In the genomic region with DNA sequence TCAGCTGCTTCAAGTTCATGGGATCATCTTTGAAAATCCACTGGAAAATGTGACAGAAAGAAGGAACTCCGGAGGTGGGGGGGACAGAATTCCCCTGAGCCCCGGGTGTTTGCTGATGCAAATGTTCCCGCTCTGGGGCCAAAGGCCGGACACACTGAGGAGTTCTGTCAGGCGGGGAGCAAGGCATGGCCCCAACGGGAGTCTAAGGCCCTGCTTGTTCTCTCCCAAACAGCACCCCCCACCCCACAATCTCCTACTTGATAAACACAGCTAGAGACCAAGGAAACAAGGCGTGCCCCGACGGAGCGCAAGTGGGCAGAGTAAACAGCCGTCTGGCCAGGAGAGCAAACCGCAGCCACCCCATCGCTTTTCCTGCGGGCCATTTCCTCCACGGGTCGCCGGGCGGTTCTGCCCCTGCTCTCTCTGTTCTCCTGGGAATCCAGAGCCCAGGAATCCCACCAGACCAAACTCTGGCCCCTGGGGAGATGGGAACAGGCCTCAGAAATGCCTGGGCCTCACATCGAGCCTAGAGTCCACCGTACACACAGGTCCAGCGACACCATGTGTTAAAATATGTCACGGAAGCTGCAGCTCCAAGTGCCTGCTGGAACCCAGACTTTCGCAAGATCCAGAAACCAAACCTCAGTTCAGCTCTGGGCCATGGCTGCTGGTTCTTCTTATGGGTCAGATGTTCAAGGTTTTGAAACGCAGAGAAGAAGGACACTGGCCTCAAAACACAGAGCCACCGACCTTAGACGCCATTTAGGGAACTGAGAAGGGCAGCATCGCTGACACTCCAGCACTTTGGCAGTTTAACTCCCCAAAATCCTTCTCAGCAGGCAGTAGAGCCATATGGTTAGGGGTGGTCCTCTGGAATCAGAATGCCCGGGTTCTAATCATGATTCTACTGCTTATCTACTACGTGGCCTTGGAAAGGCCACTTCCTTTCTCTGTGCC, we compare ENCODE assay signal across 8 cellular contexts.
DNase-seq lines count a peak whose midpoint lies in the region; ATAC-seq and TF ChIP-seq lines count a peak whose summit lies in the region.

No MANE protein-coding gene starts in this region.

- TF ChIP-seq CTCF in psoas muscle (IDR thresholded peaks at IDR 0.05), result no peak

- H3K27me3 Mint-ChIP-seq in CD8-positive, alpha-beta memory T cell, result peaks cover 0 to 3% of the 10 kb centered on the region in 2 donors
- no peaks in the 10 kb centered on the region for H3K27me3 Mint-ChIP-seq in T-helper 17 cell

- H3K27me3 ChIP-seq in CD8-positive, alpha-beta memory T cell (ENCODE audit: insufficient read depth, low read length, poor library complexity, severe bottlenecking), result no peaks in the 10 kb centered on the region
- peaks cover 0 to 2% (median 0%) of the 10 kb centered on the region in 3 donors for H3K27me3 ChIP-seq in psoas muscle (ENCODE audit: insufficient read depth in 3 of 3, low read length in 2 of 3)

- intact Hi-C loops in psoas muscle (cut with DNase I), result no loop called here

- CTCF ChIA-PET in CD8-positive, alpha-beta memory T cell (lab: Charles Lee), result interaction anchor here (1.0 kb wide), 3 partner anchors 16 to 104 kb away, joined by 3 read pairs; no protein-coding TSS in a partner anchor

- peak overlapping the region in 2 of 7 donors; percentile 45 to 81 for H3K4me3 Mint-ChIP-seq in CD8-positive, alpha-beta memory T cell
- peak overlapping the region; percentile 28 for H3K4me3 Mint-ChIP-seq in T-helper 17 cell

- H3K27ac Mint-ChIP-seq in CD8-positive, alpha-beta memory T cell, result peak overlapping the region in 7 of 8 donors; percentile 44 to 97 (median 91)
- peak overlapping the region; percentile 79 for H3K27ac Mint-ChIP-seq in T-helper 17 cell

- H3K9me3 Mint-ChIP-seq in CD8-positive, alpha-beta memory T cell, result no peaks in the 10 kb centered on the region

- no peak overlapping the region for H3K4me3 ChIP-seq in CD8-positive, alpha-beta memory T cell (ENCODE audit: low read length)
- no peak overlapping the region for H3K4me3 ChIP-seq in psoas muscle

- peaks cover 31% of the 10 kb centered on the region for H3K36me3 ChIP-seq in CD8-positive, alpha-beta memory T cell (ENCODE audit: insufficient read depth, low read length)
- no peaks in the 10 kb centered on the region for H3K36me3 ChIP-seq in psoas muscle (ENCODE audit: insufficient read depth in 1 of 2, low read depth in 1 of 2)

- no peak for DNase-seq in CD8-positive, alpha-beta memory T cell
- DNase-seq in T-helper 17 cell (no peak), globus pallidus (ENCODE audit: low spot score) (peak; percentile 66), psoas muscle (peak in 1 of 2 donors; percentile 67), EL (no peak)
- DNase-seq in stimulated activated CD4-positive, alpha-beta T cell treated with anti-CD3 and anti-CD28 coated beads, Interleukin-4, amount 100 ng/mL, for 24 hours, result no peak

- ATAC-seq in T-helper 17 cell (no peak), psoas muscle (peak in 3 of 4 donors; percentile 27 to 69 (median 55)), HG02981 (IDR thresholded peaks at IDR 0.05; ENCODE audit: unreplicated experiment) (no peak), GM18868 (IDR thresholded peaks at IDR 0.05; ENCODE audit: unreplicated experiment) (no peak)

- POLR2A ChIA-PET in CD8-positive, alpha-beta memory T cell (lab: Charles Lee), result interaction anchor here (0.6 kb wide), 2 partner anchors 15 to 1126 kb away, joined by 3 read pairs; no protein-coding TSS in a partner anchor

- H3K27ac ChIP-seq in CD8-positive, alpha-beta memory T cell (ENCODE audit: low read depth, low read length), result peak overlapping the region; percentile 24
- peak overlapping the region; percentile 6 for H3K27ac ChIP-seq in psoas muscle

- H3K36me3 Mint-ChIP-seq in CD8-positive, alpha-beta memory T cell, result peaks cover 4 to 81% (median 38%) of the 10 kb centered on the region in 3 donors
- peaks cover 11% of the 10 kb centered on the region for H3K36me3 Mint-ChIP-seq in T-helper 17 cell (ENCODE audit: low read depth)

- H3K9me3 ChIP-seq in CD8-positive, alpha-beta memory T cell (ENCODE audit: low read length), result no peaks in the 10 kb centered on the region
- H3K9me3 ChIP-seq in T-helper 17 cell (ENCODE audit: control insufficient read depth, low read length, poor library complexity, severe bottlenecking) (no peaks in the 10 kb centered on the region), psoas muscle (no peaks in the 10 kb centered on the region)

- H3K4me1 ChIP-seq in CD8-positive, alpha-beta memory T cell (ENCODE audit: insufficient read depth, low read length), result peaks cover 45% of the 10 kb centered on the region
- no peaks in the 10 kb centered on the region for H3K4me1 ChIP-seq in psoas muscle

- peaks cover 80 to 99% (median 94%) of the 10 kb centered on the region in 3 donors for H3K4me1 Mint-ChIP-seq in CD8-positive, alpha-beta memory T cell
- H3K4me1 Mint-ChIP-seq in T-helper 17 cell, result peaks cover 53% of the 10 kb centered on the region

- 49 to 65% (median 50%) methylated on average over 29 of the region's 29 CpGs for WGBS in psoas muscle, 3 donors

Comparison
In these comparisons a context has a peak if more than half of its experiments do, and no peak if none do; other contexts are left out.
1. ATAC-seq: peak in psoas muscle (3 of 4); none in T-helper 17 cell (single experiment), HG02981 (single experiment) and GM18868 (single experiment).